8 cellular contexts compared by ENCODE assay signal in genomic region chrX:15468036-15468435, GRCh38. TPM values are rescaled to one million over a fixed set of nuclear protein-coding genes. Genes with fewer than 3 reads are reported as not detected.
A peak's percentile ranks its signal among the peaks of the same experiment; 100 is the strongest.
DNase-seq lines count a peak whose midpoint lies in the region; ATAC-seq and TF ChIP-seq lines count a peak whose summit lies in the region.

No MANE protein-coding gene starts in this region.

- no peak overlapping the region for H3K4me3 Mint-ChIP-seq in activated CD8-positive, alpha-beta T cell treated with anti-CD3 and anti-CD28 coated beads for 36 hours
- H3K4me3 Mint-ChIP-seq in activated CD8-positive, alpha-beta T cell treated with anti-CD3 and anti-CD28 coated beads, Interleukin-2, amount 10 ng/mL, durations not matched to agents 7 days and 5 days = no peak overlapping the region

- H3K4me3 ChIP-seq in OCI-LY7 (ENCODE audit: low read depth, low read length, poor library complexity, severe bottlenecking) (no peak overlapping the region), fibroblast of mammary gland (ENCODE audit: control insufficient read depth, low read depth, low read length) (no peak overlapping the region)

- CTCF ChIA-PET in activated CD8-positive, alpha-beta T cell treated with anti-CD3 and anti-CD28 coated beads for 36 hours (lab: Charles Lee) = interaction anchor here (1.3 to 3.0 kb wide), 5 partner anchors 44 to 169 kb away, joined by 3 to 20 read pairs (median 6); no protein-coding TSS in a partner anchor
- CTCF ChIA-PET in activated CD8-positive, alpha-beta T cell treated with anti-CD3 and anti-CD28 coated beads, Interleukin-2, amount 10 ng/mL, durations not matched to agents 7 days and 5 days (lab: Charles Lee) = interaction anchor here (0.9 to 3.5 kb wide), 4 partner anchors 118 to 184 kb away, joined by 3 to 20 read pairs (median 6); no protein-coding TSS in a partner anchor
- CTCF ChIA-PET in OCI-LY7 (lab: Charles Lee; ENCODE audit: unreplicated experiment) = interaction anchor here (0.8 to 2.8 kb wide), 2 partner anchors 118 to 168 kb away, joined by 3 to 17 read pairs; no protein-coding TSS in a partner anchor

- TF ChIP-seq CTCF in activated CD8-positive, alpha-beta T cell treated with anti-CD3 and anti-CD28 coated beads for 36 hours (IDR thresholded peaks at IDR 0.05) = no peak
- TF ChIP-seq CTCF in OCI-LY7 (conservative IDR thresholded peaks at IDR 0.05; ENCODE audit: low read length) = peak; percentile 69
- TF ChIP-seq CTCF in fibroblast of mammary gland (conservative IDR thresholded peaks at IDR 0.05; ENCODE audit: control insufficient read depth, insufficient read depth, low read depth, low read length) = peak; percentile 55

- H3K4me2 ChIP-seq in OCI-LY7 (ENCODE audit: low read length) = no peak overlapping the region

- H3K9me3 Mint-ChIP-seq in activated CD8-positive, alpha-beta T cell treated with anti-CD3 and anti-CD28 coated beads for 36 hours = no peaks in the 10 kb centered on the region
- no peaks in the 10 kb centered on the region for H3K9me3 Mint-ChIP-seq in activated CD8-positive, alpha-beta T cell treated with anti-CD3 and anti-CD28 coated beads, Interleukin-2, amount 10 ng/mL, durations not matched to agents 7 days and 5 days (ENCODE audit: insufficient read depth)

- POLR2A ChIA-PET in activated CD8-positive, alpha-beta T cell treated with anti-CD3 and anti-CD28 coated beads for 36 hours (lab: Charles Lee) = no interaction called here
- POLR2A ChIA-PET in activated CD8-positive, alpha-beta T cell treated with anti-CD3 and anti-CD28 coated beads, Interleukin-2, amount 10 ng/mL, durations not matched to agents 7 days and 5 days (lab: Charles Lee) = no interaction called here
- POLR2A ChIA-PET in OCI-LY7 (lab: Charles Lee) = interaction anchor here (0.6 to 1.6 kb wide), 3 partner anchors 118 to 1208 kb away, joined by 3 to 10 read pairs (median 5); no protein-coding TSS in a partner anchor

- no TSS peak for BruUV-seq in OCI-LY7 (replicated peaks; lab: Mats Ljungman, UMichigan)

- H2AFZ ChIP-seq in OCI-LY7 (ENCODE audit: low read length) = peak overlapping the region; percentile 25; the same call in 1 of the 2 replicates

- no peaks in the 10 kb centered on the region for H3K9me3 ChIP-seq in OCI-LY7 (ENCODE audit: low read length)

- H3K9me2 ChIP-seq in OCI-LY7 (ENCODE audit: insufficient read depth, low read length) = no peaks in the 10 kb centered on the region

- H3K79me2 ChIP-seq in OCI-LY7 (ENCODE audit: insufficient read depth, low read depth, low read length) = no peaks in the 10 kb centered on the region

- peaks cover 3% of the 10 kb centered on the region for H3K27me3 Mint-ChIP-seq in activated CD8-positive, alpha-beta T cell treated with anti-CD3 and anti-CD28 coated beads for 36 hours
- peaks cover 9% of the 10 kb centered on the region for H3K27me3 Mint-ChIP-seq in activated CD8-positive, alpha-beta T cell treated with anti-CD3 and anti-CD28 coated beads, Interleukin-2, amount 10 ng/mL, durations not matched to agents 7 days and 5 days (ENCODE audit: low read depth)

- intact Hi-C loops in activated CD8-positive, alpha-beta T cell treated with anti-CD3 and anti-CD28 coated beads for 36 hours (cut with micrococcal nuclease) = loop anchor here (5.0 to 10.0 kb wide), 2 partner anchors 123 to 166 kb away; no protein-coding TSS in a partner anchor
- intact Hi-C loops in OCI-LY7 (cut with micrococcal nuclease; ENCODE audit: unreplicated experiment) = loop anchor here (1.0 to 2.0 kb wide), 2 partner anchors 119 to 167 kb away; no protein-coding TSS in a partner anchor

- H3K36me3 ChIP-seq in OCI-LY7 (ENCODE audit: insufficient read depth, low read length) = no peaks in the 10 kb centered on the region

- H3K36me3 Mint-ChIP-seq in activated CD8-positive, alpha-beta T cell treated with anti-CD3 and anti-CD28 coated beads for 36 hours (ENCODE audit: low read depth) = no peaks in the 10 kb centered on the region
- H3K36me3 Mint-ChIP-seq in activated CD8-positive, alpha-beta T cell treated with anti-CD3 and anti-CD28 coated beads, Interleukin-2, amount 10 ng/mL, durations not matched to agents 7 days and 5 days (ENCODE audit: low read depth) = no peaks in the 10 kb centered on the region

- peak; percentile 39 for ATAC-seq in activated CD8-positive, alpha-beta T cell treated with anti-CD3 and anti-CD28 coated beads for 36 hours
- ATAC-seq in activated CD8-positive, alpha-beta T cell treated with anti-CD3 and anti-CD28 coated beads, Interleukin-2, amount 10 ng/mL, durations not matched to agents 7 days and 5 days = no peak

- H3K4me1 ChIP-seq in OCI-LY7 (ENCODE audit: insufficient read depth, low read length, poor library complexity, severe bottlenecking) = peaks cover 20% of the 10 kb centered on the region

- no peak overlapping the region for H3K27ac ChIP-seq in OCI-LY7 (ENCODE audit: low read depth, low read length, poor library complexity, severe bottlenecking)

- DNase-seq in activated CD8-positive, alpha-beta T cell treated with anti-CD3 and anti-CD28 coated beads for 36 hours = no peak
- DNase-seq in activated CD8-positive, alpha-beta T cell treated with anti-CD3 and anti-CD28 coated beads, Interleukin-2, amount 10 ng/mL, durations not matched to agents 7 days and 5 days = no peak
- DNase-seq in OCI-LY7 (ENCODE audit: low spot score) = peak; percentile 45
- DNase-seq in fibroblast of mammary gland (ENCODE audit: low read depth) = peak; percentile 81
- peak; percentile 50 for DNase-seq in pons (ENCODE audit: low spot score)
- no peak for DNase-seq in stimulated activated CD8-positive, alpha-beta memory T cell treated with anti-CD3 and anti-CD28 coated beads, Interleukin-4, amount 100 ng/mL, for 48 hours
- no peak for DNase-seq in GDM1 (lab: John Stamatoyannopoulos, UW)
- no peak for DNase-seq in NCI-H510A (lab: John Stamatoyannopoulos, UW)

- no peak overlapping the region for H3K27ac Mint-ChIP-seq in activated CD8-positive, alpha-beta T cell treated with anti-CD3 and anti-CD28 coated beads for 36 hours
- no peak overlapping the region for H3K27ac Mint-ChIP-seq in activated CD8-positive, alpha-beta T cell treated with anti-CD3 and anti-CD28 coated beads, Interleukin-2, amount 10 ng/mL, durations not matched to agents 7 days and 5 days

- H4K20me1 ChIP-seq in OCI-LY7 (ENCODE audit: insufficient read depth, low read length) = no peaks in the 10 kb centered on the region

- peaks cover 2% of the 10 kb centered on the region for H3K4me1 Mint-ChIP-seq in activated CD8-positive, alpha-beta T cell treated with anti-CD3 and anti-CD28 coated beads for 36 hours (ENCODE audit: low read depth)
- no peaks in the 10 kb centered on the region for H3K4me1 Mint-ChIP-seq in activated CD8-positive, alpha-beta T cell treated with anti-CD3 and anti-CD28 coated beads, Interleukin-2, amount 10 ng/mL, durations not matched to agents 7 days and 5 days (ENCODE audit: low read depth)

RNA-seq across cellular contexts. Expression of gene PIR, which starts 25.1 kb away (rescaled TPM):
- total RNA-seq in activated CD8-positive, alpha-beta T cell treated with anti-CD3 and anti-CD28 coated beads for 36 hours = 1 to 10 TPM in 1 of 2 experiments, under 1 TPM in 1; 0.74 to 1.2 TPM
- total RNA-seq in activated CD8-positive, alpha-beta T cell treated with anti-CD3 and anti-CD28 coated beads, Interleukin-2, amount 10 ng/mL, durations not matched to agents 7 days and 5 days = under 1 TPM; 0.90 to 0.91 TPM
- total RNA-seq in OCI-LY7 (2014; rRNA removed; shearing (Covaris generic)) = 0.51 and 1.9 TPM in 2 replicates
- total RNA-seq in OCI-LY7 (2022) = 3.1 and 3.5 TPM in 2 replicates

RNA-seq across cellular contexts. Expression of gene BMX, which starts 32.6 kb away (rescaled TPM):
- total RNA-seq in activated CD8-positive, alpha-beta T cell treated with anti-CD3 and anti-CD28 coated beads for 36 hours = not detected
- not detected for total RNA-seq in activated CD8-positive, alpha-beta T cell treated with anti-CD3 and anti-CD28 coated beads, Interleukin-2, amount 10 ng/mL, durations not matched to agents 7 days and 5 days
- total RNA-seq in OCI-LY7 (2014; rRNA removed; shearing (Covaris generic)) = not detected in 2 replicates
- total RNA-seq in OCI-LY7 (2022) = not detected in 2 replicates

Comparison
In these comparisons a context has a peak if more than half of its experiments do, and no peak if none do; other contexts are left out.
1. DNase-seq: peak in OCI-LY7 (single experiment), fibroblast of mammary gland (single experiment) and pons (single experiment); none in activated CD8-positive, alpha-beta T cell treated with anti-CD3 and anti-CD28 coated beads for 36 hours (single experiment), activated CD8-positive, alpha-beta T cell treated with anti-CD3 and anti-CD28 coated beads, Interleukin-2, amount 10 ng/mL, durations not matched to agents 7 days and 5 days (single experiment), stimulated activated CD8-positive, alpha-beta memory T cell treated with anti-CD3 and anti-CD28 coated beads, Interleukin-4, amount 100 ng/mL, for 48 hours (single experiment), GDM1 (single experiment) and NCI-H510A (single experiment).